In genomic region chr6:38045701-38046305, GRCh38 we compare ENCODE assay signal across 41 cellular contexts.
"Had no signal": no experiment of that assay in that cellular context is flagged by ENCODE, and none has a peak within 500 bp of the region (broad histone marks: within the 10 kb centered on the region; RNA-seq: fewer than 3 reads in every experiment).

No MANE protein-coding gene starts in this region.

- H3K4me3 Mint-ChIP-seq: activated naive CD4-positive, alpha-beta T cell treated with anti-CD3 and anti-CD28 coated beads for 36 hours; activated naive CD4-positive, alpha-beta T cell treated with anti-CD3 and anti-CD28 coated beads, Interleukin-2, amount 10 ng/mL, durations not matched to agents 7 days and 5 days; activated naive CD4-positive, alpha-beta T cell treated with anti-CD3 and anti-CD28 coated beads, Interleukin-2, amount 50 U/mL, for 24 hours; activated naive CD8-positive, alpha-beta T cell; activated naive CD8-positive, alpha-beta T cell treated with anti-CD3 and anti-CD28 coated beads for 36 hours; activated naive CD8-positive, alpha-beta T cell treated with anti-CD3 and anti-CD28 coated beads, Interleukin-2, amount 10 ng/mL, durations not matched to agents 7 days and 5 days; activated naive CD8-positive, alpha-beta T cell treated with anti-CD3 and anti-CD28 coated beads, Interleukin-2, amount 50 U/mL, for 24 hours; activated T-cell treated with anti-CD3 and anti-CD28 coated beads, Interleukin-2, amount 50 U/mL, for 24 hours; activated T-cell treated with anti-CD3 and anti-CD28 coated beads, Interleukin-2, amount 50 U/mL, for 4 hours; activated T-cell treated with anti-CD3 and anti-CD28 coated beads, Interleukin-2, amount 50 U/mL, for 72 hours; activated T-helper 1 cell treated with anti-CD3 and anti-CD28 coated beads, Interleukin-12 subunit alpha, Interleukin-12 subunit beta, Interleukin-2, Interleukin-4 antibody, amounts not matched to agents 30 ng/mL and 10 ng/mL and 1 ng/mL, durations not matched to agents 14 hours and 24 hours and 36 hours; activated T-helper 17 cell treated with anti-CD3 and anti-CD28 coated beads, Interleukin-2, amount 50 U/mL, for 72 hours; brain; central memory CD8-positive, alpha-beta T cell had no signal

- H3K9me3 ChIP-seq: adrenal gland, ascending aorta, body of pancreas, breast epithelium had no signal

- H3K4me3 ChIP-seq: adrenal gland, ascending aorta, body of pancreas, breast epithelium, cardiac muscle cell had no signal

- H3K9me3 Mint-ChIP-seq: activated naive CD4-positive, alpha-beta T cell treated with anti-CD3 and anti-CD28 coated beads, Interleukin-2, amount 10 ng/mL, durations not matched to agents 7 days and 5 days; activated naive CD4-positive, alpha-beta T cell treated with anti-CD3 and anti-CD28 coated beads, Interleukin-2, amount 50 U/mL, for 24 hours; activated T-cell treated with anti-CD3 and anti-CD28 coated beads, Interleukin-2, amount 50 U/mL, for 4 hours; activated T-helper 17 cell treated with anti-CD3 and anti-CD28 coated beads, Interleukin-2, amount 50 U/mL, for 72 hours; brain; central memory CD8-positive, alpha-beta T cell had no signal

- H3K4me1 Mint-ChIP-seq: activated naive CD4-positive, alpha-beta T cell treated with anti-CD3 and anti-CD28 coated beads, Interleukin-2, amount 10 ng/mL, durations not matched to agents 7 days and 5 days; activated naive CD8-positive, alpha-beta T cell treated with anti-CD3 and anti-CD28 coated beads, Interleukin-2, amount 10 ng/mL, durations not matched to agents 7 days and 5 days had no signal

- DNase-seq: activated effector memory CD4-positive, alpha-beta T cell treated with anti-CD3 and anti-CD28 coated beads, Interleukin-2, amount 50 U/mL, for 16 hours; activated effector memory CD4-positive, alpha-beta T cell treated with Interleukin-2 at 50 U/mL for 16 hours; activated gamma-delta T cell; activated gamma-delta T cell treated with Interleukin-2 at 50 U/mL for 16 hours; activated naive CD4-positive, alpha-beta T cell; activated naive CD4-positive, alpha-beta T cell treated with anti-CD3 and anti-CD28 coated beads for 36 hours; activated naive CD4-positive, alpha-beta T cell treated with anti-CD3 and anti-CD28 coated beads, Interleukin-2, amount 10 ng/mL, durations not matched to agents 7 days and 5 days; activated naive CD4-positive, alpha-beta T cell treated with anti-CD3 and anti-CD28 coated beads, Interleukin-2, amount 50 U/mL, for 16 hours; activated naive CD4-positive, alpha-beta T cell treated with Interleukin-2 at 50 U/mL for 16 hours; activated naive CD8-positive, alpha-beta T cell treated with anti-CD3 and anti-CD28 coated beads for 36 hours; activated naive CD8-positive, alpha-beta T cell treated with anti-CD3 and anti-CD28 coated beads, Interleukin-2, amount 10 ng/mL, durations not matched to agents 7 days and 5 days; activated naive CD8-positive, alpha-beta T cell treated with anti-CD3 and anti-CD28 coated beads, Interleukin-2, amount 50 U/mL, for 24 hours; activated T-cell treated with anti-CD3 and anti-CD28 coated beads for 4 hours; activated T-cell treated with anti-CD3 and anti-CD28 coated beads, Interleukin-2, amount 50 U/mL, for 1 hour; activated T-cell treated with anti-CD3 and anti-CD28 coated beads, Interleukin-2, amount 50 U/mL, for 24 hours; activated T-cell treated with anti-CD3 and anti-CD28 coated beads, Interleukin-2, amount 50 U/mL, for 4 hours; activated T-cell treated with anti-CD3 and anti-CD28 coated beads, Interleukin-2, amount 50 U/mL, for 48 hours; activated T-cell treated with anti-CD3 and anti-CD28 coated beads, Interleukin-2, amount 50 U/mL, for 72 hours; adrenal gland; amniotic stem cell; amygdala; anterior cingulate cortex; aorta; body of pancreas; brain microvascular endothelial cell; caudate nucleus; central memory CD4-positive, alpha-beta T cell; cerebellar nuclear complex had no signal

- H3K4me1 ChIP-seq: ascending aorta, body of pancreas, breast epithelium had no signal

- H3K27ac Mint-ChIP-seq: activated naive CD4-positive, alpha-beta T cell treated with anti-CD3 and anti-CD28 coated beads for 36 hours; activated naive CD4-positive, alpha-beta T cell treated with anti-CD3 and anti-CD28 coated beads, Interleukin-2, amount 10 ng/mL, durations not matched to agents 7 days and 5 days; activated naive CD4-positive, alpha-beta T cell treated with anti-CD3 and anti-CD28 coated beads, Interleukin-2, amount 50 U/mL, for 24 hours; activated naive CD8-positive, alpha-beta T cell; activated naive CD8-positive, alpha-beta T cell treated with anti-CD3 and anti-CD28 coated beads for 36 hours; activated naive CD8-positive, alpha-beta T cell treated with anti-CD3 and anti-CD28 coated beads, Interleukin-2, amount 10 ng/mL, durations not matched to agents 7 days and 5 days; activated naive CD8-positive, alpha-beta T cell treated with anti-CD3 and anti-CD28 coated beads, Interleukin-2, amount 50 U/mL, for 24 hours; activated T-cell treated with anti-CD3 and anti-CD28 coated beads, Interleukin-2, amount 50 U/mL, for 24 hours; activated T-cell treated with anti-CD3 and anti-CD28 coated beads, Interleukin-2, amount 50 U/mL, for 72 hours; activated T-helper 1 cell treated with anti-CD3 and anti-CD28 coated beads, Interleukin-12 subunit alpha, Interleukin-12 subunit beta, Interleukin-2, Interleukin-4 antibody, amounts not matched to agents 30 ng/mL and 10 ng/mL and 1 ng/mL, durations not matched to agents 14 hours and 24 hours and 36 hours; activated T-helper 17 cell treated with anti-CD3 and anti-CD28 coated beads, Interleukin-2, amount 50 U/mL, for 72 hours; activated T-helper 2 cell treated with anti-CD3 and anti-CD28 coated beads, Interferon-gamma antibody, Interleukin-2, Interleukin-4, amounts not matched to agents 10 μg/mL and 5 μg/mL and 100 μg/mL, durations not matched to agents 14 hours and 24 hours and 36 hours; brain had no signal

- H3K27ac ChIP-seq: adrenal gland, ascending aorta, body of pancreas, brain microvascular endothelial cell, breast epithelium, cardiac muscle cell had no signal

- H3K27me3 Mint-ChIP-seq: activated naive CD4-positive, alpha-beta T cell treated with anti-CD3 and anti-CD28 coated beads, Interleukin-2, amount 10 ng/mL, durations not matched to agents 7 days and 5 days; activated naive CD4-positive, alpha-beta T cell treated with anti-CD3 and anti-CD28 coated beads, Interleukin-2, amount 50 U/mL, for 24 hours; activated naive CD8-positive, alpha-beta T cell; activated naive CD8-positive, alpha-beta T cell treated with anti-CD3 and anti-CD28 coated beads for 36 hours; activated naive CD8-positive, alpha-beta T cell treated with anti-CD3 and anti-CD28 coated beads, Interleukin-2, amount 10 ng/mL, durations not matched to agents 7 days and 5 days; activated naive CD8-positive, alpha-beta T cell treated with anti-CD3 and anti-CD28 coated beads, Interleukin-2, amount 50 U/mL, for 24 hours; activated T-cell treated with anti-CD3 and anti-CD28 coated beads, Interleukin-2, amount 50 U/mL, for 24 hours; activated T-helper 17 cell treated with anti-CD3 and anti-CD28 coated beads, Interleukin-2, amount 50 U/mL, for 72 hours; brain; central memory CD8-positive, alpha-beta T cell had no signal

- FAIRE-seq: astrocyte, bronchial epithelial cell had no signal

- H3K27me3 ChIP-seq: adrenal gland, ascending aorta, body of pancreas, brain microvascular endothelial cell, breast epithelium, cardiac muscle cell had no signal

- H3K36me3 ChIP-seq: adrenal gland, ascending aorta, brain microvascular endothelial cell, breast epithelium, cardiac muscle cell had no signal

- ATAC-seq: activated naive CD4-positive, alpha-beta T cell treated with anti-CD3 and anti-CD28 coated beads, Interleukin-2, amount 50 U/mL, for 72 hours; activated naive CD8-positive, alpha-beta T cell treated with anti-CD3 and anti-CD28 coated beads, Interleukin-2, amount 50 U/mL, for 24 hours; activated T-cell treated with anti-CD3 and anti-CD28 coated beads, Interleukin-2, amount 50 U/mL, for 4 hours; activated T-cell treated with anti-CD3 and anti-CD28 coated beads, Interleukin-2, amount 50 U/mL, for 72 hours; activated T-helper 17 cell treated with anti-CD3 and anti-CD28 coated beads, Interleukin-2, amount 50 U/mL, for 72 hours; body of pancreas had no signal
